8 cellular contexts compared by ENCODE assay signal in the genomic region with DNA sequence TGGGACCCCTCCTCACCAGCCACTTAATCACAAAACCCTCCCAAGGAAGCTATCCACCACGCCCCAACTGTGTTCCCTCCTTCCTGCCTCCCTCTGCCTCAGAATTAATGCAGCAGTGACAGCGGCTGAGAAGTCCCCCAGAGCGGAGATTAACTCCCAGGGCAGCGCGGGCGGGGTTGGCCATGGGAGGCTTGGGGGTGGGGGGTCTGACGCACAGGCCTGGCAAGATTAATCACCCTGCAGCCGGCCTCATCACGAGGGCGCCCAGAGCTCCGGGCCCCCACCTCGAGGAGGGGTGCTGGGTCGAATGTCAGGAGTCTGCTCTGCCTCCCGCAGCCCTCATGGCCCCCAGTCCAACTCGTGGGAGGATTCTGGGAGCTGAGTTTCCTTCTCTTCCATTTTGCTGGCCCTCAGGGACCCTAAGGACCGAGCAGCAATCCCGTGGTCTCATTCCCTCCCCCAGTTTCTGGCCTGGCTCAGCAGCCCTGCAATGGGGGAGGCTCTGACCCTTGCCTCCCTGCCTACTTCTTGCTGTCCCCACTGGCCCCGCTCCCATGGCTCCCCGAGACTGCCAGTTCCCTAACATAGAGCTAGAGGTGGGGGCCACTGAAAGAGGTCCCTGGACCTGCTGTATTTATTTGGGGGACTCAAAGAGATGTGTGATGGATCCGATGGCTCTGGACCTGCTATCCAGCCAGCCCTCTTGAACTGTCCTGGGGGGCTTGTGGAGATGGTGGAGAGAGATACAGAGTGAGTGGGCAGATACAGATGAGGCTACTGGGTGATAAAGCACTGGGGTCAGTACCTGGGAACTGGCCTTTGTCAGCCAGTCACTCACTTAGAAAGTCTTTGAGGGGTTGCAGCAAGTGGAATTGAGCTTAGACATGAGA. TPM values are rescaled to one million over a fixed set of nuclear protein-coding genes. Genes with fewer than 3 reads are reported as not detected.
DNase-seq lines count a peak whose midpoint lies in the region; ATAC-seq, FAIRE-seq and TF ChIP-seq lines count a peak whose summit lies in the region.

No MANE protein-coding gene starts in this region.

- H3K36me3 Mint-ChIP-seq in astrocyte (ENCODE audit: low read depth, unreplicated experiment): peaks cover 25% of the 10 kb centered on the region
- peaks cover 12% of the 10 kb centered on the region in 2 donors for H3K36me3 Mint-ChIP-seq in stimulated activated naive B cell treated with anti-CD40 and anti-IgM and Interleukin-4, amounts not matched to agents 10 μg/mL and 1 μg/mL and 100 μg/mL, for 72 hours
- H3K36me3 Mint-ChIP-seq in activated T-helper 2 cell treated with anti-CD3 and anti-CD28 coated beads, Interferon-gamma antibody, Interleukin-2, Interleukin-4, amounts not matched to agents 10 μg/mL and 5 μg/mL and 100 μg/mL, durations not matched to agents 14 hours and 24 hours and 36 hours (ENCODE audit: low read depth): no peaks in the 10 kb centered on the region

- H3K79me2 ChIP-seq in astrocyte (ENCODE audit: insufficient read depth, low read length): no peaks in the 10 kb centered on the region

- intact Hi-C loops in activated T-helper 2 cell treated with anti-CD3 and anti-CD28 coated beads, Interferon-gamma antibody, Interleukin-2, Interleukin-4, amounts not matched to agents 10 μg/mL and 5 μg/mL and 100 μg/mL, durations not matched to agents 14 hours and 24 hours and 36 hours (cut with micrococcal nuclease): loop anchor here (2.0 to 10.0 kb wide), 2 partner anchors 56 to 116 kb away; no protein-coding TSS in a partner anchor

- ATAC-seq in stimulated activated naive B cell treated with anti-CD40 and anti-IgM and Interleukin-4, amounts not matched to agents 10 μg/mL and 1 μg/mL and 100 μg/mL, for 72 hours (replicated peaks): peak; percentile 19 to 22
- no peak for ATAC-seq in HG02840 (IDR thresholded peaks at IDR 0.05; ENCODE audit: low FRiP score, unreplicated experiment)
- no peak for ATAC-seq in HG02623 (IDR thresholded peaks at IDR 0.05; ENCODE audit: unreplicated experiment)

- H4K20me1 ChIP-seq in astrocyte (ENCODE audit: insufficient read depth, low read length): peaks cover 4% of the 10 kb centered on the region

- no peak overlapping the region for H3K4me3 Mint-ChIP-seq in astrocyte (ENCODE audit: unreplicated experiment)
- H3K4me3 Mint-ChIP-seq in stimulated activated naive B cell treated with anti-CD40 and anti-IgM and Interleukin-4, amounts not matched to agents 10 μg/mL and 1 μg/mL and 100 μg/mL, for 72 hours: peak overlapping the region in 1 of 2 donors; percentile 31
- no peak overlapping the region for H3K4me3 Mint-ChIP-seq in activated T-helper 2 cell treated with anti-CD3 and anti-CD28 coated beads, Interferon-gamma antibody, Interleukin-2, Interleukin-4, amounts not matched to agents 10 μg/mL and 5 μg/mL and 100 μg/mL, durations not matched to agents 14 hours and 24 hours and 36 hours (ENCODE audit: low read depth)

- no peak overlapping the region for H3K4me3 ChIP-seq in HUES48 (ENCODE audit: low read depth, low read length)
- no peak overlapping the region for H3K4me3 ChIP-seq in astrocyte (ENCODE audit: insufficient read depth, low read depth, low read length)

- peak overlapping the region; percentile 75 for H3K4me2 ChIP-seq in astrocyte (ENCODE audit: low read length)

- H3K4me1 Mint-ChIP-seq in astrocyte (ENCODE audit: low read depth, unreplicated experiment): peaks cover 70% of the 10 kb centered on the region
- H3K4me1 Mint-ChIP-seq in stimulated activated naive B cell treated with anti-CD40 and anti-IgM and Interleukin-4, amounts not matched to agents 10 μg/mL and 1 μg/mL and 100 μg/mL, for 72 hours: peaks cover 38 to 64% of the 10 kb centered on the region in 2 donors
- no peaks in the 10 kb centered on the region for H3K4me1 Mint-ChIP-seq in activated T-helper 2 cell treated with anti-CD3 and anti-CD28 coated beads, Interferon-gamma antibody, Interleukin-2, Interleukin-4, amounts not matched to agents 10 μg/mL and 5 μg/mL and 100 μg/mL, durations not matched to agents 14 hours and 24 hours and 36 hours (ENCODE audit: low read depth)

- peak overlapping the region; percentile 62 for H3K27ac Mint-ChIP-seq in astrocyte (ENCODE audit: unreplicated experiment)
- H3K27ac Mint-ChIP-seq in stimulated activated naive B cell treated with anti-CD40 and anti-IgM and Interleukin-4, amounts not matched to agents 10 μg/mL and 1 μg/mL and 100 μg/mL, for 72 hours: peak overlapping the region; percentile 14
- H3K27ac Mint-ChIP-seq in activated T-helper 2 cell treated with anti-CD3 and anti-CD28 coated beads, Interferon-gamma antibody, Interleukin-2, Interleukin-4, amounts not matched to agents 10 μg/mL and 5 μg/mL and 100 μg/mL, durations not matched to agents 14 hours and 24 hours and 36 hours: no peak overlapping the region

- H3K9me3 ChIP-seq in HUES48 (ENCODE audit: control insufficient read depth, insufficient read depth, low read length) (no peaks in the 10 kb centered on the region), astrocyte (ENCODE audit: insufficient read depth, low read depth, low read length) (no peaks in the 10 kb centered on the region)

- FAIRE-seq in astrocyte (lab: Jason Lieb, UNC): no peak

- no peaks in the 10 kb centered on the region for H3K27me3 Mint-ChIP-seq in astrocyte (ENCODE audit: low read depth, unreplicated experiment)
- H3K27me3 Mint-ChIP-seq in stimulated activated naive B cell treated with anti-CD40 and anti-IgM and Interleukin-4, amounts not matched to agents 10 μg/mL and 1 μg/mL and 100 μg/mL, for 72 hours: no peaks in the 10 kb centered on the region
- H3K27me3 Mint-ChIP-seq in activated T-helper 2 cell treated with anti-CD3 and anti-CD28 coated beads, Interferon-gamma antibody, Interleukin-2, Interleukin-4, amounts not matched to agents 10 μg/mL and 5 μg/mL and 100 μg/mL, durations not matched to agents 14 hours and 24 hours and 36 hours (ENCODE audit: low read depth): peaks cover 10% of the 10 kb centered on the region

- H3K36me3 ChIP-seq in HUES48 (ENCODE audit: control insufficient read depth, insufficient read depth, low read length) (no peaks in the 10 kb centered on the region), astrocyte (ENCODE audit: insufficient read depth, low read length) (peaks cover 3% of the 10 kb centered on the region)

- DNase-seq in astrocyte (ENCODE audit: low read depth) (peak; percentile 64), iris pigment epithelial cell (ENCODE audit: low read depth) (peak; percentile 65), NCI-H2107 treated with DMSO at 0.1 percent for 48 hours (lab: John Stamatoyannopoulos, UW; ENCODE audit: unreplicated experiment) (no peak)
- no peak for DNase-seq in stimulated activated naive B cell treated with anti-CD40 and anti-IgM and Interleukin-4, amounts not matched to agents 10 μg/mL and 1 μg/mL and 100 μg/mL, for 72 hours
- DNase-seq in activated T-helper 2 cell treated with anti-CD3 and anti-CD28 coated beads, Interferon-gamma antibody, Interleukin-2, Interleukin-4, amounts not matched to agents 10 μg/mL and 5 μg/mL and 100 μg/mL, durations not matched to agents 14 hours and 24 hours and 36 hours (ENCODE audit: low spot score): no peak

- no peaks in the 10 kb centered on the region for H3K9me3 Mint-ChIP-seq in astrocyte (ENCODE audit: unreplicated experiment)
- H3K9me3 Mint-ChIP-seq in stimulated activated naive B cell treated with anti-CD40 and anti-IgM and Interleukin-4, amounts not matched to agents 10 μg/mL and 1 μg/mL and 100 μg/mL, for 72 hours: no peaks in the 10 kb centered on the region
- no peaks in the 10 kb centered on the region for H3K9me3 Mint-ChIP-seq in activated T-helper 2 cell treated with anti-CD3 and anti-CD28 coated beads, Interferon-gamma antibody, Interleukin-2, Interleukin-4, amounts not matched to agents 10 μg/mL and 5 μg/mL and 100 μg/mL, durations not matched to agents 14 hours and 24 hours and 36 hours

- H2AFZ ChIP-seq in astrocyte (ENCODE audit: low read depth, low read length): no peak overlapping the region

- peaks cover 42% of the 10 kb centered on the region for H3K4me1 ChIP-seq in HUES48 (ENCODE audit: control insufficient read depth, insufficient read depth, low read length)
- peaks cover 55% of the 10 kb centered on the region for H3K4me1 ChIP-seq in astrocyte (ENCODE audit: insufficient read depth, low read length)

- no peak for TF ChIP-seq CTCF in astrocyte (IDR thresholded peaks at IDR 0.05; ENCODE audit: insufficient read depth, low read depth, low read length)

- H3K27me3 ChIP-seq in HUES48 (ENCODE audit: control insufficient read depth, insufficient read depth, low read length): peaks cover 16% of the 10 kb centered on the region; the same call in 1 of the 2 replicates
- H3K27me3 ChIP-seq in astrocyte (ENCODE audit: insufficient read depth, low read length): no peaks in the 10 kb centered on the region

- H3K27ac ChIP-seq in HUES48 (ENCODE audit: low read depth, low read length) (peak overlapping the region; percentile 61), astrocyte (ENCODE audit: low read depth, low read length) (peak overlapping the region; percentile 89)

- H3K9ac ChIP-seq in HUES48 (ENCODE audit: low read depth, low read length) (no peak overlapping the region), astrocyte (ENCODE audit: low read length) (peak overlapping the region; percentile 77)

RNA-seq across cellular contexts. Expression of a gene that starts 42.5 kb away (rescaled TPM):
- 151 and 185 TPM in 2 replicates for total RNA-seq in astrocyte
- total RNA-seq in activated T-helper 2 cell treated with anti-CD3 and anti-CD28 coated beads, Interferon-gamma antibody, Interleukin-2, Interleukin-4, amounts not matched to agents 10 μg/mL and 5 μg/mL and 100 μg/mL, durations not matched to agents 14 hours and 24 hours and 36 hours: 1.3 and 2.9 TPM in 2 replicates

Comparison
In these comparisons a context has a peak if more than half of its experiments do, and no peak if none do; other contexts are left out.
1. DNase-seq: peak in astrocyte (single experiment) and iris pigment epithelial cell (single experiment); none in stimulated activated naive B cell treated with anti-CD40 and anti-IgM and Interleukin-4, amounts not matched to agents 10 μg/mL and 1 μg/mL and 100 μg/mL, for 72 hours (single experiment), NCI-H2107 treated with DMSO at 0.1 percent for 48 hours (single experiment) and activated T-helper 2 cell treated with anti-CD3 and anti-CD28 coated beads, Interferon-gamma antibody, Interleukin-2, Interleukin-4, amounts not matched to agents 10 μg/mL and 5 μg/mL and 100 μg/mL, durations not matched to agents 14 hours and 24 hours and 36 hours (single experiment).
2. ATAC-seq: peak in stimulated activated naive B cell treated with anti-CD40 and anti-IgM and Interleukin-4, amounts not matched to agents 10 μg/mL and 1 μg/mL and 100 μg/mL, for 72 hours (2 of 2); none in HG02840 (single experiment) and HG02623 (single experiment).
3. RNA of a gene that starts 42.5 kb away (total RNA-seq): 151 to 185 TPM in astrocyte; 1.3 to 2.9 TPM in activated T-helper 2 cell treated with anti-CD3 and anti-CD28 coated beads, Interferon-gamma antibody, Interleukin-2, Interleukin-4, amounts not matched to agents 10 μg/mL and 5 μg/mL and 100 μg/mL, durations not matched to agents 14 hours and 24 hours and 36 hours; every median in the first group is over 10 times any median in the second.